ENCODE assay signal across 18 cellular contexts in genomic region chr21:17051054-17051453, GRCh38.
A peak's percentile ranks its signal among the peaks of the same experiment; 100 is the strongest.
DNase-seq lines count a peak whose midpoint lies in the region; ATAC-seq, FAIRE-seq and TF ChIP-seq lines count a peak whose summit lies in the region.
"Had no signal": no experiment of that assay in that cellular context is flagged by ENCODE, and none has a peak within 500 bp of the region (broad histone marks: within the 10 kb centered on the region; RNA-seq: fewer than 3 reads in every experiment).

No MANE protein-coding gene starts in this region.

- TF ChIP-seq POLR2A in GM12891 (IDR thresholded peaks at IDR 0.05; ENCODE audit: low read depth, low read length): no peak

- ATAC-seq in HG03457 (IDR thresholded peaks at IDR 0.05; ENCODE audit: unreplicated experiment): no peak
- ATAC-seq: activated CD8-positive, alpha-beta T cell treated with anti-CD3 and anti-CD28 coated beads for 36 hours; activated naive CD8-positive, alpha-beta T cell treated with anti-CD3 and anti-CD28 coated beads, Interleukin-2, amount 50 U/mL, for 24 hours; HepG2; left ventricle myocardium superior; naive thymus-derived CD4-positive, alpha-beta T cell; psoas muscle had no signal

- in situ Hi-C loops in SK-MEL-5 (cut with HindIII; ENCODE audit: low pct_unique_long_range_greater_than_20kb, low sequenced_read_pairs): no loop called here

- FAIRE-seq in GM12891 (lab: Jason Lieb, UNC): no peak
- FAIRE-seq: HepG2 had no signal

- intact Hi-C loops in head of caudate nucleus (cut with DNase I): no loop called here

- peak; percentile 48 for DNase-seq in GM03348 (ENCODE audit: low spot score)
- DNase-seq in SK-MEL-5 (ENCODE audit: low read depth, low spot score): peak; percentile 20
- DNase-seq in head of caudate nucleus: peak in 25 of 42 donors; percentile 2 to 66 (median 21)
- DNase-seq in retina: peak; percentile 9
- DNase-seq in middle frontal gyrus (ENCODE audit: extremely low spot score, low spot score): no peak
- DNase-seq in GM12891 (ENCODE audit: insufficient read length, low spot score): no peak
- DNase-seq: activated CD8-positive, alpha-beta T cell treated with anti-CD3 and anti-CD28 coated beads for 36 hours; activated naive CD8-positive, alpha-beta T cell treated with anti-CD3 and anti-CD28 coated beads, Interleukin-2, amount 50 U/mL, for 24 hours; DMS153; effector CD8-positive, alpha-beta T cell; HFFc6; left ventricle myocardium superior; naive thymus-derived CD4-positive, alpha-beta T cell; NCI-H2029 treated with DMSO at 0.1 percent for 48 hours; PC-9; psoas muscle had no signal

TF ChIP-seq in GM12891, 5 proteins besides CTCF, POLR2A, EP300 and RAD21:
- TF ChIP-seq PAX5 (IDR thresholded peaks at IDR 0.05; ENCODE audit: insufficient read depth, low read length, severe bottlenecking): no peak

Comparison
In these comparisons a context has a peak if more than half of its experiments do, and no peak if none do; other contexts are left out.
1. DNase-seq: peak in GM03348 (single experiment), SK-MEL-5 (single experiment), head of caudate nucleus (25 of 42) and retina (single experiment); none in middle frontal gyrus (single experiment) and GM12891 (single experiment).